ENCODE assay signal across 17 cellular contexts in the genomic region with DNA sequence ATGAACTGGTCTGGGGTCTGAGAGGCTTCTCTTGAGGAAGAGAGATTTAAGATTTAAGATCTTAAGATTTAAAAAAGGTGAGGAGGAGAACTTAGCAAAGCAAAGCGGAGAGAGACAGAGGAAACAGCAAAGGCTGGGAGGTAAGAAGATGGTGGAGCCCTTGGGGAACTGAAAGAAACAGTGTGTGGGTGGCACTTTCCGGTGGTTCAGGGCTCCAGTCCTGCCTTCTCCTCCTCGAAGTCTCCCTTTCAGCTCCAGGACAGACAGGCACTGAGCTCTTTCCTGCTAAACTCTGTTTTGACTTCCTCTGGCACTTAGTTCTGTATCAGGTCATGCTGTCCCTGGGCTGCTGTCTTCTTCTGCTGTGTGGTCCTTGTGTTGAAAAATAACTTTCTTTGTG.
DNase-seq lines count a peak whose midpoint lies in the region; ATAC-seq and TF ChIP-seq lines count a peak whose summit lies in the region.
"Had no signal": no experiment of that assay in that cellular context is flagged by ENCODE, and none has a peak within 500 bp of the region (broad histone marks: within the 10 kb centered on the region; RNA-seq: fewer than 3 reads in every experiment).

No MANE protein-coding gene starts in this region.

- H3K27ac Mint-ChIP-seq in WTC11 (0 out of 2 replicates have a peak overlapping the region, but pooled peaks have one; percentile 13), immature natural killer cell (no peak overlapping the region)
- H3K27ac Mint-ChIP-seq: activated CD4-positive, alpha-beta T cell treated with anti-CD3 and anti-CD28 coated beads, Interleukin-2, amount 10 ng/mL, durations not matched to agents 7 days and 5 days; mesothelial cell of epicardium had no signal

- H3K4me3 Mint-ChIP-seq in WTC11, result no peak overlapping the region
- no peak overlapping the region for H3K4me3 Mint-ChIP-seq in activated T-cell treated with anti-CD3 and anti-CD28 coated beads, Interleukin-2, amount 50 U/mL, for 4 hours
- no peak overlapping the region for H3K4me3 Mint-ChIP-seq in immature natural killer cell
- H3K4me3 Mint-ChIP-seq: activated CD4-positive, alpha-beta T cell treated with anti-CD3 and anti-CD28 coated beads, Interleukin-2, amount 10 ng/mL, durations not matched to agents 7 days and 5 days; CD8-positive, alpha-beta memory T cell; mesothelial cell of epicardium had no signal

- H3K36me3 Mint-ChIP-seq in WTC11 (peaks cover 4% of the 10 kb centered on the region), immature natural killer cell (no peaks in the 10 kb centered on the region)
- no peaks in the 10 kb centered on the region for H3K36me3 Mint-ChIP-seq in activated T-cell treated with anti-CD3 and anti-CD28 coated beads, Interleukin-2, amount 50 U/mL, for 4 hours (ENCODE audit: insufficient read depth)
- H3K36me3 Mint-ChIP-seq: CD8-positive, alpha-beta memory T cell; mesothelial cell of epicardium had no signal

- in situ Hi-C loops in GM13977 (cut with MboI; ENCODE audit: low pct_unique_long_range_greater_than_20kb, low sequenced_read_pairs, unreplicated experiment), result no loop called here

- CTCF ChIA-PET in WTC11 (lab: Charles Lee), result interaction anchor here (2.0 kb wide), 1 partner anchor 22 kb away, joined by 6 read pairs; no protein-coding TSS in a partner anchor

- POLR2A ChIA-PET in WTC11 (lab: Charles Lee), result no interaction called here

- DNase-seq in GM13977 (ENCODE audit: low spot score), result peak; percentile 26
- no peak for DNase-seq in WTC11 (ENCODE audit: low spot score)
- no peak for DNase-seq in activated T-cell treated with anti-CD3 and anti-CD28 coated beads, Interleukin-2, amount 50 U/mL, for 4 hours
- DNase-seq in NCI-H82 treated with DMSO at 0.1 percent for 48 hours (lab: John Stamatoyannopoulos, UW; ENCODE audit: unreplicated experiment), result no peak
- no peak for DNase-seq in activated gamma-delta T cell (lab: John Stamatoyannopoulos, UW)
- DNase-seq in immature natural killer cell, result no peak
- DNase-seq: activated CD4-positive, alpha-beta T cell treated with anti-CD3 and anti-CD28 coated beads, Interleukin-2, amount 10 ng/mL, durations not matched to agents 7 days and 5 days; CD8-positive, alpha-beta memory T cell; dermis blood vessel endothelial cell; kidney; NCI-H1105 treated with DMSO at 0.1 percent for 48 hours; NCI-H226; SHP77 treated with DMSO at 0.1 percent for 48 hours; T1000 had no signal

- H3K4me1 Mint-ChIP-seq in WTC11, result peaks cover 25% of the 10 kb centered on the region
- H3K4me1 Mint-ChIP-seq in activated T-cell treated with anti-CD3 and anti-CD28 coated beads, Interleukin-2, amount 50 U/mL, for 4 hours (ENCODE audit: low read depth), result no peaks in the 10 kb centered on the region
- H3K4me1 Mint-ChIP-seq in immature natural killer cell, result no peaks in the 10 kb centered on the region
- H3K4me1 Mint-ChIP-seq: activated CD4-positive, alpha-beta T cell treated with anti-CD3 and anti-CD28 coated beads, Interleukin-2, amount 10 ng/mL, durations not matched to agents 7 days and 5 days; CD8-positive, alpha-beta memory T cell; mesothelial cell of epicardium had no signal

- ATAC-seq in GM21526 (IDR thresholded peaks at IDR 0.05; ENCODE audit: low FRiP score, unreplicated experiment) (peak; percentile 88), HG03095 (IDR thresholded peaks at IDR 0.05; ENCODE audit: unreplicated experiment) (peak; percentile 89), WTC11 (no peak)
- ATAC-seq in activated T-cell treated with anti-CD3 and anti-CD28 coated beads, Interleukin-2, amount 50 U/mL, for 4 hours, result no peak

- H3K9me3 Mint-ChIP-seq in WTC11 (peaks cover 20% of the 10 kb centered on the region), immature natural killer cell (peaks cover 0 to 7% (median 0%) of the 10 kb centered on the region in 6 donors)
- peaks cover 2% of the 10 kb centered on the region for H3K9me3 Mint-ChIP-seq in activated T-cell treated with anti-CD3 and anti-CD28 coated beads, Interleukin-2, amount 50 U/mL, for 4 hours

- no peak for TF ChIP-seq CTCF in GM13977 (IDR thresholded peaks at IDR 0.05; ENCODE audit: extremely low read depth, insufficient read depth, missing control alignments)
- TF ChIP-seq CTCF in WTC11 (IDR thresholded peaks at IDR 0.05), result no peak

- H3K27me3 Mint-ChIP-seq in WTC11 (ENCODE audit: low read depth) (no peaks in the 10 kb centered on the region), immature natural killer cell (ENCODE audit: low read depth in 3 of 3) (peaks cover 0 to 3% (median 2%) of the 10 kb centered on the region in 3 donors)
- peaks cover 6% of the 10 kb centered on the region for H3K27me3 Mint-ChIP-seq in activated T-cell treated with anti-CD3 and anti-CD28 coated beads, Interleukin-2, amount 50 U/mL, for 4 hours (ENCODE audit: low read depth)
- H3K27me3 Mint-ChIP-seq: activated CD4-positive, alpha-beta T cell treated with anti-CD3 and anti-CD28 coated beads, Interleukin-2, amount 10 ng/mL, durations not matched to agents 7 days and 5 days had no signal

TF ChIP-seq in WTC11, 78 proteins besides CTCF, POLR2A, EP300 and RAD21 (continues in another document):
- TF ChIP-seq ZNF138 (CRISPR knock-in tag; conservative IDR thresholded peaks at IDR 0.05), result no peak
- no peak for TF ChIP-seq NR1H2 (CRISPR knock-in tag; IDR thresholded peaks at IDR 0.05)
- no peak for TF ChIP-seq NR2C2 (CRISPR knock-in tag; IDR thresholded peaks at IDR 0.05)
- no peak for TF ChIP-seq RELA (CRISPR knock-in tag; IDR thresholded peaks at IDR 0.05; ENCODE audit: borderline replicate concordance)
- TF ChIP-seq, protein P1, sequence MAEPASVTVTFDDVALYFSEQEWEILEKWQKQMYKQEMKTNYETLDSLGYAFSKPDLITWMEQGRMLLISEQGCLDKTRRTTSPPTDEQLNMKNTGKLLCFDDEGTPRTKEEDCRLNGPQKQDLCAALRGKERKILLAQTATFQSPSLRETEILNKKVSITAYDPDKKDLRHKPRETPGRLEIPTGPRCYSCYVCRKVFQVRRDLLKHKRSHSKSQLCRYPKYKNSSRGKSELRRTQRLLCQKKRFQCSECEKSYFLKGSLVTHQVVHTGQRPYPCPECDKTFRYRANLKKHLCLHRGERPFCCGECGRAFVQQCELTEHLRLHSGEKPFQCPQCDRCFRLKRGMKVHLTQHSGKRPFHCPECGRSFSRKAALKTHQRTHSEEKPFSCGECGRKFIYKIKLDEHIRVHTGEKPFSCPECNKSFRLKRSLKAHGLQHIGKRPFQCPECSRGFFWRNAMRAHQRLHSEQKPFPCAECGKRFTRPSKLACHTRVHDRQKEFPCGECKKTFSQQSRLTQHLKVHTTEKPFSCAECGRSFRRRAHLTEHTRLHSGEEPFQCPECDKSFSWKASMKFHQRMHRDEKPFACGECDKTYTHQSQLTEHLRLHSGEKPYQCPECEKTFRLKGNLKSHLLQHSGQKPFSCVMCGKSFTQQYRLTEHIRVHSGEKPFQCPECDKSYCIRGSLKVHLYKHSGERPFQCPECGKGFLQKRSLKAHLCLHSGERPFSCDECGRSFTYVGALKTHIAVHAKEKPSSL (CRISPR knock-in tag; conservative IDR thresholded peaks at IDR 0.05), result no peak
- TF ChIP-seq, protein P2, sequence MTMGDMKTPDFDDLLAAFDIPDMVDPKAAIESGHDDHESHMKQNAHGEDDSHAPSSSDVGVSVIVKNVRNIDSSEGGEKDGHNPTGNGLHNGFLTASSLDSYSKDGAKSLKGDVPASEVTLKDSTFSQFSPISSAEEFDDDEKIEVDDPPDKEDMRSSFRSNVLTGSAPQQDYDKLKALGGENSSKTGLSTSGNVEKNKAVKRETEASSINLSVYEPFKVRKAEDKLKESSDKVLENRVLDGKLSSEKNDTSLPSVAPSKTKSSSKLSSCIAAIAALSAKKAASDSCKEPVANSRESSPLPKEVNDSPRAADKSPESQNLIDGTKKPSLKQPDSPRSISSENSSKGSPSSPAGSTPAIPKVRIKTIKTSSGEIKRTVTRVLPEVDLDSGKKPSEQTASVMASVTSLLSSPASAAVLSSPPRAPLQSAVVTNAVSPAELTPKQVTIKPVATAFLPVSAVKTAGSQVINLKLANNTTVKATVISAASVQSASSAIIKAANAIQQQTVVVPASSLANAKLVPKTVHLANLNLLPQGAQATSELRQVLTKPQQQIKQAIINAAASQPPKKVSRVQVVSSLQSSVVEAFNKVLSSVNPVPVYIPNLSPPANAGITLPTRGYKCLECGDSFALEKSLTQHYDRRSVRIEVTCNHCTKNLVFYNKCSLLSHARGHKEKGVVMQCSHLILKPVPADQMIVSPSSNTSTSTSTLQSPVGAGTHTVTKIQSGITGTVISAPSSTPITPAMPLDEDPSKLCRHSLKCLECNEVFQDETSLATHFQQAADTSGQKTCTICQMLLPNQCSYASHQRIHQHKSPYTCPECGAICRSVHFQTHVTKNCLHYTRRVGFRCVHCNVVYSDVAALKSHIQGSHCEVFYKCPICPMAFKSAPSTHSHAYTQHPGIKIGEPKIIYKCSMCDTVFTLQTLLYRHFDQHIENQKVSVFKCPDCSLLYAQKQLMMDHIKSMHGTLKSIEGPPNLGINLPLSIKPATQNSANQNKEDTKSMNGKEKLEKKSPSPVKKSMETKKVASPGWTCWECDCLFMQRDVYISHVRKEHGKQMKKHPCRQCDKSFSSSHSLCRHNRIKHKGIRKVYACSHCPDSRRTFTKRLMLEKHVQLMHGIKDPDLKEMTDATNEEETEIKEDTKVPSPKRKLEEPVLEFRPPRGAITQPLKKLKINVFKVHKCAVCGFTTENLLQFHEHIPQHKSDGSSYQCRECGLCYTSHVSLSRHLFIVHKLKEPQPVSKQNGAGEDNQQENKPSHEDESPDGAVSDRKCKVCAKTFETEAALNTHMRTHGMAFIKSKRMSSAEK (CRISPR knock-in tag; IDR thresholded peaks at IDR 0.05; ENCODE audit: borderline replicate concordance), result no peak
- TF ChIP-seq FOXK1 (CRISPR knock-in tag; IDR thresholded peaks at IDR 0.05), result no peak
- TF ChIP-seq, protein P3, sequence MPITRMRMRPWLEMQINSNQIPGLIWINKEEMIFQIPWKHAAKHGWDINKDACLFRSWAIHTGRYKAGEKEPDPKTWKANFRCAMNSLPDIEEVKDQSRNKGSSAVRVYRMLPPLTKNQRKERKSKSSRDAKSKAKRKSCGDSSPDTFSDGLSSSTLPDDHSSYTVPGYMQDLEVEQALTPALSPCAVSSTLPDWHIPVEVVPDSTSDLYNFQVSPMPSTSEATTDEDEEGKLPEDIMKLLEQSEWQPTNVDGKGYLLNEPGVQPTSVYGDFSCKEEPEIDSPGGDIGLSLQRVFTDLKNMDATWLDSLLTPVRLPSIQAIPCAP (CRISPR knock-in tag; IDR thresholded peaks at IDR 0.05), result no peak
- no peak for TF ChIP-seq NFYB (CRISPR knock-in tag; conservative IDR thresholded peaks at IDR 0.05; ENCODE audit: low read depth)
- no peak for TF ChIP-seq IRF2 (CRISPR knock-in tag; IDR thresholded peaks at IDR 0.05; ENCODE audit: borderline replicate concordance, low read depth)
- no peak for TF ChIP-seq ZBTB21 (CRISPR knock-in tag; IDR thresholded peaks at IDR 0.05; ENCODE audit: borderline replicate concordance)

Comparison
In these comparisons a context has a peak if more than half of its experiments do, and no peak if none do; other contexts are left out.
1. ATAC-seq: peak in GM21526 (single experiment) and HG03095 (single experiment); none in WTC11 (single experiment) and activated T-cell treated with anti-CD3 and anti-CD28 coated beads, Interleukin-2, amount 50 U/mL, for 4 hours (0 of 2).